In genomic region chr9:100555471-100555870, GRCh38 we compare ENCODE assay signal across 18 cellular contexts.
DNase-seq lines count a peak whose midpoint lies in the region; ATAC-seq lines count a peak whose summit lies in the region.
"Had no signal": no experiment of that assay in that cellular context is flagged by ENCODE, and none has a peak within 500 bp of the region (broad histone marks: within the 10 kb centered on the region; RNA-seq: fewer than 3 reads in every experiment).

No MANE protein-coding gene starts in this region.

- ATAC-seq in GM19035 (IDR thresholded peaks at IDR 0.05; ENCODE audit: unreplicated experiment) (peak; percentile 81), GM21786 (IDR thresholded peaks at IDR 0.05; ENCODE audit: unreplicated experiment) (peak; percentile 79), HG03432 (IDR thresholded peaks at IDR 0.05; ENCODE audit: unreplicated experiment) (peak; percentile 86)
- ATAC-seq: body of pancreas; stimulated activated naive CD8-positive, alpha-beta T cell treated with anti-CD3 and anti-CD28 coated beads, Interleukin-15, Interleukin-2, amounts not matched to agents 100 U/mL and 50 U/mL, for 24 hours; T-helper 17 cell had no signal

- no peak for DNase-seq in AG08395 (ENCODE audit: low spot score)
- no peak for DNase-seq in activated gamma-delta T cell treated with Interleukin-2 at 50 U/mL for 16 hours
- no peak for DNase-seq in DMS 273 treated with DMSO at 0.1 percent for 48 hours (lab: John Stamatoyannopoulos, UW)
- no peak for DNase-seq in stimulated activated CD4-positive, alpha-beta T cell treated with anti-CD3 and anti-CD28 coated beads, Interleukin-2, amount 100 ng/mL, for 48 hours
- DNase-seq: activated CD4-positive, CD25-positive, alpha-beta regulatory T cell; activated effector memory CD4-positive, alpha-beta T cell treated with anti-CD3 and anti-CD28 coated beads, Interleukin-2, amount 50 U/mL, for 16 hours; body of pancreas; DND-41; effector CD4-positive, alpha-beta T cell; left ventricle myocardium inferior; NCI-H1417; SHP77; spleen; stimulated activated naive CD8-positive, alpha-beta T cell treated with anti-CD3 and anti-CD28 coated beads, Interleukin-15, Interleukin-2, amounts not matched to agents 100 U/mL and 50 U/mL, for 24 hours; T-helper 17 cell had no signal
